In genomic region chr17:75638039-75638438, GRCh38 we compare ENCODE assay signal across 2 cellular contexts. TPM values are rescaled to one million over a fixed set of nuclear protein-coding genes. Genes with fewer than 3 reads are reported as not detected.
"Had no signal": no experiment of that assay in that cellular context is flagged by ENCODE, and none has a peak within 500 bp of the region (broad histone marks: within the 10 kb centered on the region; RNA-seq: fewer than 3 reads in every experiment).

No MANE protein-coding gene starts in this region.

RNA-seq across cellular contexts. Expression of gene SMIM5, which starts 4.8 kb away (rescaled TPM):
- total RNA-seq: activated CD4-positive, alpha-beta memory T cell treated with anti-CD3 and anti-CD28 coated beads, Interleukin-2, amount 10 ng/mL, durations not matched to agents 7 days and 5 days; WTC11 had no signal
